Comparison of ENCODE assay signal across 14 cellular contexts in genomic region chr1:234141006-234141405, GRCh38.
A peak's percentile ranks its signal among the peaks of the same experiment; 100 is the strongest.
DNase-seq lines count a peak whose midpoint lies in the region; ATAC-seq and TF ChIP-seq lines count a peak whose summit lies in the region.
"Had no signal": no experiment of that assay in that cellular context is flagged by ENCODE, and none has a peak within 500 bp of the region (broad histone marks: within the 10 kb centered on the region; RNA-seq: fewer than 3 reads in every experiment).

No MANE protein-coding gene starts in this region.

- H3K27ac ChIP-seq in RWPE2 (ENCODE audit: poor library complexity, severe bottlenecking) = peak overlapping the region; percentile 45
- H3K27ac ChIP-seq in foreskin keratinocyte = peak overlapping the region; percentile 98
- H3K27ac ChIP-seq in effector memory CD4-positive, alpha-beta T cell (ENCODE audit: insufficient read depth, low read length, poor library complexity, severe bottlenecking) = no peak overlapping the region

- ATAC-seq in RWPE2 (ENCODE audit: low read depth) = no peak
- no peak for ATAC-seq in foreskin keratinocyte
- ATAC-seq in HG02970 (IDR thresholded peaks at IDR 0.05; ENCODE audit: low FRiP score, unreplicated experiment) = no peak
- ATAC-seq in GM21786 (IDR thresholded peaks at IDR 0.05; ENCODE audit: unreplicated experiment) = no peak
- ATAC-seq: CD8-positive, alpha-beta T cell; HCT116 had no signal

- H3K36me3 ChIP-seq in RWPE2 (ENCODE audit: low read depth) = no peaks in the 10 kb centered on the region
- no peaks in the 10 kb centered on the region for H3K36me3 ChIP-seq in effector memory CD4-positive, alpha-beta T cell (ENCODE audit: control insufficient read depth, insufficient read depth, low read length)

- TF ChIP-seq CTCF in RWPE2 (IDR thresholded peaks at IDR 0.05; ENCODE audit: poor library complexity, severe bottlenecking) (no peak), foreskin keratinocyte (conservative IDR thresholded peaks at IDR 0.05) (no peak)

- H3K4me1 ChIP-seq in RWPE2 (ENCODE audit: insufficient read depth, poor library complexity, severe bottlenecking) (peaks cover 12% of the 10 kb centered on the region), foreskin keratinocyte (peaks cover 13% of the 10 kb centered on the region)
- no peaks in the 10 kb centered on the region for H3K4me1 ChIP-seq in effector memory CD4-positive, alpha-beta T cell (ENCODE audit: control insufficient read depth, insufficient read depth, low read length, poor library complexity, severe bottlenecking)

- H3K27me3 ChIP-seq in RWPE2 (ENCODE audit: insufficient read depth, poor library complexity, severe bottlenecking) = no peaks in the 10 kb centered on the region
- H3K27me3 ChIP-seq in foreskin keratinocyte = no peaks in the 10 kb centered on the region
- H3K27me3 ChIP-seq in effector memory CD4-positive, alpha-beta T cell (replicated peaks; ENCODE audit: control insufficient read depth, insufficient read depth, low read length, poor library complexity, severe bottlenecking) = peaks cover 2% of the 10 kb centered on the region

- no peak overlapping the region for H3K4me3 ChIP-seq in RWPE2 (ENCODE audit: severe bottlenecking)
- no peak overlapping the region for H3K4me3 ChIP-seq in effector memory CD4-positive, alpha-beta T cell (ENCODE audit: insufficient read depth, low read depth, low read length, poor library complexity, severe bottlenecking)

- H3K9me3 ChIP-seq in RWPE2 (ENCODE audit: severe bottlenecking) = no peaks in the 10 kb centered on the region
- no peaks in the 10 kb centered on the region for H3K9me3 ChIP-seq in effector memory CD4-positive, alpha-beta T cell (ENCODE audit: control insufficient read depth, low read length)

- DNase-seq in A172 (ENCODE audit: low spot score) (peak; percentile 30), EL (peak; percentile 8), RWPE2 (ENCODE audit: low spot score) (no peak), foreskin keratinocyte (no peak)
- no peak for DNase-seq in effector memory CD4-positive, alpha-beta T cell
- DNase-seq: CD8-positive, alpha-beta T cell; COR-L47; DMS153; DMS79 treated with DMSO at 0.1 percent for 48 hours; GF-D8; KG1 had no signal

Comparison
In these comparisons a context has a peak if more than half of its experiments do, and no peak if none do; other contexts are left out.
1. DNase-seq: peak in A172 (single experiment) and EL (single experiment); none in RWPE2 (single experiment), foreskin keratinocyte (0 of 2) and effector memory CD4-positive, alpha-beta T cell (0 of 3).